ENCODE assay signal across 8 cellular contexts in the genomic region with DNA sequence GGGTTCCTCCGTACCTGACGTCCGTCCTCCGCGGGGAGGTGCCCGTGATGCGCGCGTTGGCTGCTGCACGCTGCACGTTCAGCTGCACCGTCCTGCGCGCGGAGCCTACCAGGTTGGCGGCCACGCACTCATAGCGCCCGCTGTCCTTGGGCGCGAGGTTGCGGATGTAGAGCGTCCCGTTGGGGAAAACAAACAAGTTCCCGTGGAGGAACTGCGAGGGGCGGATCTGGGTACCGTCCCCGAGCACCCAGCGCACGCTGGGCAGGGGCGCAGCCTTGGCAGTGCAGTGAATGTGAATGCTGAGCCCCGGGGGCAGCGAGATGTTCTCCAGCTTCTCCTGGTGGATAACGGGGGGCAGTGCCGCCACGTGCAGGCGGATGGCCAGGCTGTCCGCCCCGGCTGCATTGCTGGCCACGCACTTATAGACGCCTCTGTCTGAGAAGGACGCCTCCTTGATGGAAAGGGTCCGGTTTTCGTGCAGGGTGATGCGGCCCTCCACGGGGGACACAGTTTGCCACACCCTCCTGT. TPM values are rescaled to one million over a fixed set of nuclear protein-coding genes. Genes with fewer than 3 reads are reported as not detected.
"Had no signal": no experiment of that assay in that cellular context is flagged by ENCODE, and none has a peak within 500 bp of the region (broad histone marks: within the 10 kb centered on the region; RNA-seq: fewer than 3 reads in every experiment).

No MANE protein-coding gene starts in this region.

- H3K4me1 ChIP-seq: HAP-1 had no signal

- H3K27ac Mint-ChIP-seq: GM23338, HFFc6 had no signal

- H3K4me3 Mint-ChIP-seq: GM23338, HFFc6 had no signal

- H3K36me3 ChIP-seq: HAP-1 had no signal

- ATAC-seq: GM23338, HCT116, K562 had no signal

- H3K4me1 Mint-ChIP-seq: GM23338 had no signal

- H3K9me3 ChIP-seq: HAP-1 had no signal

- H3K4me3 ChIP-seq: GM23338, HAP-1, K562 had no signal

- DNase-seq: HFFc6, IMR-90, KG1 had no signal

- H2AFZ ChIP-seq: GM23338 had no signal

- H3K9me3 Mint-ChIP-seq: GM23338, HFFc6 had no signal

- H3K4me2 ChIP-seq: GM23338 had no signal

RNA-seq across cellular contexts. Expression of gene MXRA5, which starts 29.2 kb away (rescaled TPM):
- total RNA-seq: HT-29 had no signal
- polyA plus RNA-seq: K562 had no signal
